ENCODE assay signal across 8 cellular contexts in genomic region chr4:53929955-53930798, GRCh38.
DNase-seq lines count a peak whose midpoint lies in the region; ATAC-seq, FAIRE-seq and TF ChIP-seq lines count a peak whose summit lies in the region.

No MANE protein-coding gene starts in this region.

- peak; percentile 60 for ATAC-seq in HG02678 (IDR thresholded peaks at IDR 0.05; ENCODE audit: unreplicated experiment)
- peak; percentile 88 for ATAC-seq in left colon
- ATAC-seq in GM18873 (IDR thresholded peaks at IDR 0.05; ENCODE audit: low FRiP score, unreplicated experiment) = no peak

- FAIRE-seq in G401.6 (lab: Jason Lieb, UNC) = peak; percentile 98

- no peak overlapping the region for H3K4me3 ChIP-seq in WI38 (ENCODE audit: low read depth, low read length)

- intact Hi-C loops in left colon (cut with DNase I, micrococcal nuclease) = loop anchor here (5.0 to 10.0 kb wide), 2 partner anchors 287 to 295 kb away; partner anchors contain the start of gene PDGFRA (in 1 of the 2)

- TF ChIP-seq CTCF in WI38 (IDR thresholded peaks at IDR 0.05; ENCODE audit: low read depth, low read length) = peak; percentile 53

- DNase-seq in NCI-H2227 (lab: John Stamatoyannopoulos, UW; ENCODE audit: unreplicated experiment) (peak; percentile 74), cerebellar cortex (ENCODE audit: low spot score) (peak; percentile 82), left colon (peak; percentile 63 to 75)
- DNase-seq in stimulated activated CD4-positive, alpha-beta T cell treated with anti-CD3 and anti-CD28 coated beads, Interleukin-4, amount 100 ng/mL, for 24 hours = peak; percentile 66
